8 cellular contexts compared by ENCODE assay signal in genomic region chr4:76585897-76586360, GRCh38.
DNase-seq lines count a peak whose midpoint lies in the region; ATAC-seq and TF ChIP-seq lines count a peak whose summit lies in the region.

No MANE protein-coding gene starts in this region.

- DNase-seq in activated T-cell treated with anti-CD3 and anti-CD28 coated beads for 48 hours (ENCODE audit: low read depth) (peak; percentile 10), germinal center (ENCODE audit: low spot score) (peak; percentile 53), GDM1 (lab: John Stamatoyannopoulos, UW) (no peak)
- peak; percentile 65 for DNase-seq in natural killer cell treated with Interleukin-12 subunit alpha and Interleukin-12 subunit beta and Interleukin-15 and Interleukin-18, amount 100 ng/mL, for 72 hours (ENCODE audit: low spot score)

- H2AFZ ChIP-seq in KMS-11 (ENCODE audit: low read depth), result peak overlapping the region; percentile 15

- peaks cover 15% of the 10 kb centered on the region for H3K4me1 ChIP-seq in KMS-11 (ENCODE audit: low read depth, poor library complexity, severe bottlenecking)

- H3K4me3 Mint-ChIP-seq in natural killer cell treated with Interleukin-12 subunit alpha and Interleukin-12 subunit beta and Interleukin-15 and Interleukin-18, amount 100 ng/mL, for 72 hours, result peak overlapping the region; percentile 27

- H3K79me2 ChIP-seq in KMS-11 (ENCODE audit: insufficient read depth, low read depth), result no peaks in the 10 kb centered on the region

- H3K36me3 Mint-ChIP-seq in natural killer cell treated with Interleukin-12 subunit alpha and Interleukin-12 subunit beta and Interleukin-15 and Interleukin-18, amount 100 ng/mL, for 72 hours, result no peaks in the 10 kb centered on the region

- H3K4me2 ChIP-seq in KMS-11, result peak overlapping the region; percentile 19; the same call in 1 of the 2 replicates

- H3K4me3 ChIP-seq in KMS-11 (IDR thresholded peaks at IDR 0.05; ENCODE audit: insufficient read depth, low read depth, low read length), result peak overlapping the region; percentile 47

- no peaks in the 10 kb centered on the region for H3K27me3 ChIP-seq in KMS-11 (ENCODE audit: insufficient read depth, low read depth)

- H3K27ac ChIP-seq in C4-2B (peak overlapping the region; percentile 76), KMS-11 (peak overlapping the region; percentile 65)

- no peaks in the 10 kb centered on the region for H3K9me3 Mint-ChIP-seq in natural killer cell treated with Interleukin-12 subunit alpha and Interleukin-12 subunit beta and Interleukin-15 and Interleukin-18, amount 100 ng/mL, for 72 hours

- H3K36me3 ChIP-seq in KMS-11 (ENCODE audit: insufficient read depth), result no peaks in the 10 kb centered on the region

- H3K4me1 Mint-ChIP-seq in natural killer cell treated with Interleukin-12 subunit alpha and Interleukin-12 subunit beta and Interleukin-15 and Interleukin-18, amount 100 ng/mL, for 72 hours (ENCODE audit: low read depth in 2 of 2), result no peaks in the 10 kb centered on the region

- H3K27me3 Mint-ChIP-seq in natural killer cell treated with Interleukin-12 subunit alpha and Interleukin-12 subunit beta and Interleukin-15 and Interleukin-18, amount 100 ng/mL, for 72 hours, result peaks cover 26 to 56% of the 10 kb centered on the region in 2 donors

- peak; percentile 22 for TF ChIP-seq CTCF in C4-2B (conservative IDR thresholded peaks at IDR 0.05)
- TF ChIP-seq CTCF in KMS-11 (conservative IDR thresholded peaks at IDR 0.05; ENCODE audit: low read depth, low read length), result no peak

- H3K9ac ChIP-seq in KMS-11, result peak overlapping the region; percentile 41; the same call in 1 of the 2 replicates

- H3K27ac Mint-ChIP-seq in natural killer cell treated with Interleukin-12 subunit alpha and Interleukin-12 subunit beta and Interleukin-15 and Interleukin-18, amount 100 ng/mL, for 72 hours, result no peak overlapping the region

- ATAC-seq in GM19328 (IDR thresholded peaks at IDR 0.05; ENCODE audit: unreplicated experiment) (peak; percentile 57), HG03095 (IDR thresholded peaks at IDR 0.05; ENCODE audit: unreplicated experiment) (no peak)
- peak; percentile 51 to 77 for ATAC-seq in natural killer cell treated with Interleukin-12 subunit alpha and Interleukin-12 subunit beta and Interleukin-15 and Interleukin-18, amount 100 ng/mL, for 72 hours

- H4K20me1 ChIP-seq in KMS-11 (ENCODE audit: insufficient read depth), result no peaks in the 10 kb centered on the region
